ENCODE assay signal across 21 cellular contexts in the genomic region with DNA sequence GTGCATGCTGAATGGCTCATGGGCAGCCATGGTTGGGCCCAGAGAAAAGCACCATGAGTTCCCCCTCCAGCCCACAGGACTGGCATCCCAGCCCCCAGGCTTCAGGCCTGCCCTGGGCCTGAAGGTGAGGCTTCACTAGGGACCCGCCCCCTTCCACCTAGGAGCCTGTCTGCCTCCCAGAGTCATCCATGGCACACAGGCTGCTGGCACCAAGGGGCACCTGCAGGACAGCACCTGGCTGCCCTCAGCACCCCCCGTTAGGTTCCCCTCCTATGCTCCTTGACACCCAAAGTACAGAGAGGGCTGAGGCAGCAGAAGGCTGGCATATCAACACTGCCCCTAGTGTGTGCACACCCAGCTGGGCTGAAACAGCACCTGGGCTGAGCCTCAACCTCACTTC.
"Had no signal": no experiment of that assay in that cellular context is flagged by ENCODE, and none has a peak within 500 bp of the region (broad histone marks: within the 10 kb centered on the region; RNA-seq: fewer than 3 reads in every experiment).

No MANE protein-coding gene starts in this region.

- H3K9me3 ChIP-seq: SK-N-SH had no signal

- FAIRE-seq: HepG2, RCC 7860 had no signal

- H3K9ac ChIP-seq: SK-N-SH had no signal

- H3K4me2 ChIP-seq: SK-N-SH had no signal

- DNase-seq: IMR-90, Karpas-422, KG1, MM.1S, NCI-H1092 treated with DMSO at 0.1 percent for 48 hours, NCI-H1436, NCI-H187, NCI-H2029, NCI-H2081 treated with DMSO at 0.1 percent for 48 hours, NCI-H2171, NCI-H226, NCI-H446, NCI-H510A, NCI-H524 treated with DMSO at 0.1 percent for 48 hours, NCI-H69, NCI-H774, RPMI8226, SHP77, SK-N-SH had no signal

- ATAC-seq: HepG2 had no signal
